ENCODE assay signal across 13 cellular contexts in genomic region chr6:169933839-169934698, GRCh38.
DNase-seq lines count a peak whose midpoint lies in the region; ATAC-seq and TF ChIP-seq lines count a peak whose summit lies in the region.
"Had no signal": no experiment of that assay in that cellular context is flagged by ENCODE, and none has a peak within 500 bp of the region (broad histone marks: within the 10 kb centered on the region; RNA-seq: fewer than 3 reads in every experiment).

No MANE protein-coding gene starts in this region.

- H3K27ac ChIP-seq in colonic mucosa = no peak overlapping the region
- peak overlapping the region in 1 of 2 donors; percentile 24 for H3K27ac ChIP-seq in left lung
- no peak overlapping the region for H3K27ac ChIP-seq in testis
- H3K27ac ChIP-seq in GM23338 (ENCODE audit: low read depth) = no peak overlapping the region
- H3K27ac ChIP-seq in osteoblast (ENCODE audit: low read depth, low read length) = no peak overlapping the region
- H3K27ac ChIP-seq: 22Rv1 had no signal

- peak; percentile 74 for ATAC-seq in left lung
- ATAC-seq in GM23338 = no peak

- no peak overlapping the region for H3K4me2 ChIP-seq in GM23338
- H3K4me2 ChIP-seq in osteoblast (ENCODE audit: insufficient read depth, low read length) = no peak overlapping the region

- H4K20me1 ChIP-seq in GM23338 (replicated peaks; ENCODE audit: insufficient read depth) (no peaks in the 10 kb centered on the region), osteoblast (ENCODE audit: insufficient read depth, low read length) (no peaks in the 10 kb centered on the region)

- TF ChIP-seq CTCF in colonic mucosa (IDR thresholded peaks at IDR 0.05) (no peak), left lung (IDR thresholded peaks at IDR 0.05) (no peak), testis (IDR thresholded peaks at IDR 0.05) (no peak), GM23338 (conservative IDR thresholded peaks at IDR 0.05; ENCODE audit: low read depth in 2 of 2) (no peak), osteoblast (IDR thresholded peaks at IDR 0.05; ENCODE audit: extremely low read depth, low read depth, low read length) (no peak)

- H3K4me1 ChIP-seq in colonic mucosa (no peaks in the 10 kb centered on the region), left lung (no peaks in the 10 kb centered on the region), testis (peaks cover 3% of the 10 kb centered on the region), GM23338 (ENCODE audit: insufficient read depth) (no peaks in the 10 kb centered on the region), osteoblast (ENCODE audit: insufficient read depth, low read length) (no peaks in the 10 kb centered on the region)

- peaks cover 25% of the 10 kb centered on the region for H3K4me1 Mint-ChIP-seq in GM23338

- 0 out of 2 replicates have a peak, but pooled peaks cover 1% of the 10 kb centered on the region for H3K9me2 ChIP-seq in GM23338 (ENCODE audit: insufficient read depth)

- H3K36me3 ChIP-seq in colonic mucosa = no peaks in the 10 kb centered on the region
- H3K36me3 ChIP-seq in left lung = no peaks in the 10 kb centered on the region
- H3K36me3 ChIP-seq in testis (ENCODE audit: low read depth, missing control alignments) = no peaks in the 10 kb centered on the region
- no peaks in the 10 kb centered on the region for H3K36me3 ChIP-seq in GM23338 (ENCODE audit: insufficient read depth)
- H3K36me3 ChIP-seq in osteoblast (ENCODE audit: insufficient read depth, low read length) = no peaks in the 10 kb centered on the region

- WGBS in testis, 2 donors = 58 to 81% methylated on average over 30 to 37 of the region's 37 CpGs

- DNase-seq in DMS 273 (lab: John Stamatoyannopoulos, UW; ENCODE audit: unreplicated experiment) (peak; percentile 57), DMS 273 treated with DMSO at 0.1 percent for 48 hours (lab: John Stamatoyannopoulos, UW) (no peak), colonic mucosa (peak; percentile 55), left lung (peak in 1 of 2 donors; percentile 77), testis (peak; percentile 53), NCI-H510A treated with DMSO at 0.1 percent for 48 hours (lab: John Stamatoyannopoulos, UW) (no peak), GM23338 (ENCODE audit: low spot score) (no peak), osteoblast (ENCODE audit: insufficient read length, low spot score, missing footprints) (no peak)
- DNase-seq: NCI-H1417 treated with DMSO at 0.1 percent for 48 hours; stimulated activated CD4-positive, alpha-beta T cell treated with anti-CD3 and anti-CD28 coated beads, Interleukin-2, amount 100 ng/mL, for 24 hours; stimulated activated naive CD4-positive, alpha-beta T cell treated with Interleukin-2 at 50 U/mL for 16 hours; T1000 had no signal

- H3K9me3 Mint-ChIP-seq in GM23338 = no peaks in the 10 kb centered on the region; the same call in 2 of the 3 replicates

- H3K27ac Mint-ChIP-seq in GM23338 = no peak overlapping the region

- no peaks in the 10 kb centered on the region for H3K79me2 ChIP-seq in GM23338 (replicated peaks; ENCODE audit: insufficient read depth)
- H3K79me2 ChIP-seq in osteoblast (ENCODE audit: insufficient read depth, low read length) = no peaks in the 10 kb centered on the region

- H3K36me3 Mint-ChIP-seq in GM23338 (ENCODE audit: low read depth) = no peaks in the 10 kb centered on the region; the same call in 2 of the 3 replicates

- H2AFZ ChIP-seq in GM23338 (no peak overlapping the region), osteoblast (ENCODE audit: low read length) (no peak overlapping the region)

- H3K4me3 ChIP-seq in colonic mucosa = no peak overlapping the region
- H3K4me3 ChIP-seq in left lung = no peak overlapping the region
- H3K4me3 ChIP-seq in testis = no peak overlapping the region
- no peak overlapping the region for H3K4me3 ChIP-seq in GM23338
- no peak overlapping the region for H3K4me3 ChIP-seq in osteoblast (ENCODE audit: insufficient read depth, low read length)

- TF ChIP-seq POLR2A in testis (IDR thresholded peaks at IDR 0.05) = no peak

- H3K27me3 ChIP-seq in colonic mucosa (no peaks in the 10 kb centered on the region), left lung (peaks cover 0 to 21% of the 10 kb centered on the region in 2 donors), testis (no peaks in the 10 kb centered on the region), GM23338 (ENCODE audit: insufficient read depth) (no peaks in the 10 kb centered on the region), osteoblast (ENCODE audit: insufficient read depth, low read length) (no peaks in the 10 kb centered on the region)

- H3F3A ChIP-seq in GM23338 (replicated peaks; ENCODE audit: low read depth) = no peaks in the 10 kb centered on the region

- no peaks in the 10 kb centered on the region for H3K9me3 ChIP-seq in colonic mucosa
- no peaks in the 10 kb centered on the region for H3K9me3 ChIP-seq in left lung
- H3K9me3 ChIP-seq in testis = no peaks in the 10 kb centered on the region
- no peaks in the 10 kb centered on the region for H3K9me3 ChIP-seq in osteoblast (ENCODE audit: low read depth, low read length)

- intact Hi-C loops in colonic mucosa (cut with DNase I) = no loop called here
- intact Hi-C loops in left lung (cut with DNase I) = no loop called here
- intact Hi-C loops in testis (cut with DNase I; ENCODE audit: low total_unique reads) = no loop called here

- H3K9ac ChIP-seq in colonic mucosa (ENCODE audit: low read depth in 2 of 2, low read length in 2 of 2) = no peak overlapping the region

- H3K27me3 Mint-ChIP-seq in GM23338 (ENCODE audit: insufficient read depth, low read depth, poor library complexity) = peaks cover 18% of the 10 kb centered on the region

- H3K4me3 Mint-ChIP-seq in GM23338 = no peak overlapping the region

TF ChIP-seq in GM23338, 12 proteins besides CTCF, POLR2A, EP300 and RAD21 (continues in another document):
- TF ChIP-seq ETS1 (IDR thresholded peaks at IDR 0.05) (no peak), ZNF114 (CRISPR knock-in tag; IDR thresholded peaks at IDR 0.05) (no peak), STAT1 (IDR thresholded peaks at IDR 0.05; ENCODE audit: unreplicated experiment) (no peak), REST (IDR thresholded peaks at IDR 0.05; ENCODE audit: unreplicated experiment) (no peak), EZH2 (IDR thresholded peaks at IDR 0.05; ENCODE audit: low read depth, unreplicated experiment) (no peak)

Comparison
In these comparisons a context has a peak if more than half of its experiments do, and no peak if none do; other contexts are left out.
1. DNase-seq: peak in DMS 273 (single experiment), colonic mucosa (single experiment) and testis (single experiment); none in DMS 273 treated with DMSO at 0.1 percent for 48 hours (single experiment), NCI-H510A treated with DMSO at 0.1 percent for 48 hours (single experiment), GM23338 (single experiment) and osteoblast (single experiment).